Comparison of ENCODE assay signal across 9 cellular contexts in genomic region chr3:158794936-158795518, GRCh38. TPM values are rescaled to one million over a fixed set of nuclear protein-coding genes. Genes with fewer than 3 reads are reported as not detected.
DNase-seq lines count a peak whose midpoint lies in the region; ATAC-seq, FAIRE-seq and TF ChIP-seq lines count a peak whose summit lies in the region.
"Had no signal": no experiment of that assay in that cellular context is flagged by ENCODE, and none has a peak within 500 bp of the region (broad histone marks: within the 10 kb centered on the region; RNA-seq: fewer than 3 reads in every experiment).

No MANE protein-coding gene starts in this region.

- DNase-seq in GM10248 (ENCODE audit: extremely low spot score): no peak
- no peak for DNase-seq in H54 (ENCODE audit: insufficient read length, low spot score)
- peak; percentile 9 for DNase-seq in NCI-H1092 treated with DMSO at 0.1 percent for 48 hours (lab: John Stamatoyannopoulos, UW)
- peak; percentile 9 for DNase-seq in amniotic stem cell (lab: John Stamatoyannopoulos, UW)
- DNase-seq in left lung: no peak
- no peak for DNase-seq in naive thymus-derived CD8-positive, alpha-beta T cell
- no peak for DNase-seq in activated T-cell treated with anti-CD3 and anti-CD28 coated beads, Interleukin-2, amount 50 U/mL, for 1 hour
- DNase-seq in activated T-cell treated with anti-CD3 and anti-CD28 coated beads for 4 hours: no peak

- no peak overlapping the region for H3K27ac ChIP-seq in left lung
- H3K27ac ChIP-seq: skin epidermis had no signal

- intact Hi-C loops in left lung (cut with DNase I): loop anchor here in 1 of 2 donors (10.0 kb wide), 1 partner anchor 120 kb away; the partner anchor contains the start of gene LXN

- no peaks in the 10 kb centered on the region for H3K4me1 ChIP-seq in left lung

- FAIRE-seq in H54 (lab: Jason Lieb, UNC): peak; percentile 92

- peaks cover 0 to 5% of the 10 kb centered on the region in 2 donors for H3K9me3 ChIP-seq in left lung

- POLR2A ChIA-PET in GM10248 (lab: Yijun Ruan, JAX): no interaction called here
- POLR2A ChIA-PET in naive thymus-derived CD8-positive, alpha-beta T cell (lab: Charles Lee): no interaction called here

- TF ChIP-seq CTCF in GM10248 (IDR thresholded peaks at IDR 0.05; ENCODE audit: control extremely low read depth, extremely low read depth, low read depth, missing control alignments) (peak; percentile 56), left lung (IDR thresholded peaks at IDR 0.05) (peak; percentile 45 to 66)

- CTCF ChIA-PET in GM10248 (lab: Yijun Ruan, JAX): interaction anchor here (0.6 to 4.1 kb wide), 21 partner anchors 9 to 465 kb away, joined by 3 to 17 read pairs (median 4); partner anchors contain the start of gene LXN

- no peak overlapping the region for H3K4me3 Mint-ChIP-seq in naive thymus-derived CD8-positive, alpha-beta T cell

- TF ChIP-seq POLR2A in H54 (IDR thresholded peaks at IDR 0.05; ENCODE audit: low read depth, low read length): no peak

- H3K9me3 Mint-ChIP-seq in naive thymus-derived CD8-positive, alpha-beta T cell: peaks cover 0 to 10% (median 0%) of the 10 kb centered on the region in 9 donors

- peak; percentile 67 for ATAC-seq in left lung
- no peak for ATAC-seq in naive thymus-derived CD8-positive, alpha-beta T cell

- H3K36me3 Mint-ChIP-seq in naive thymus-derived CD8-positive, alpha-beta T cell: peaks cover 0 to 8% (median 0%) of the 10 kb centered on the region in 3 donors

- no peak overlapping the region for H3K27ac Mint-ChIP-seq in naive thymus-derived CD8-positive, alpha-beta T cell

- no peak overlapping the region for H3K4me3 ChIP-seq in left lung
- H3K4me3 ChIP-seq: skin epidermis had no signal

- H3K36me3 ChIP-seq in left lung: no peaks in the 10 kb centered on the region

- H3K27me3 Mint-ChIP-seq in naive thymus-derived CD8-positive, alpha-beta T cell: peaks cover 0 to 2% (median 2%) of the 10 kb centered on the region in 5 donors

- peaks cover 0 to 3% of the 10 kb centered on the region in 2 donors for H3K27me3 ChIP-seq in left lung

- peaks cover 2 to 6% (median 4%) of the 10 kb centered on the region in 4 donors for H3K4me1 Mint-ChIP-seq in naive thymus-derived CD8-positive, alpha-beta T cell

RNA-seq across cellular contexts. Expression of gene MFSD1, which starts 6.8 kb away (rescaled TPM):
- total RNA-seq in left lung: 100 to 1,000 TPM in 1 of 2 donors, 10 to 100 TPM in 1; 86.4 to 134 TPM
- 10 to 100 TPM; 28.8 to 30.3 TPM for total RNA-seq in naive thymus-derived CD8-positive, alpha-beta T cell
- polyA plus RNA-seq in naive thymus-derived CD8-positive, alpha-beta T cell: 10 to 100 TPM; 41.0 to 56.0 (median 52.2) TPM

Comparison
In these comparisons a context has a peak if more than half of its experiments do, and no peak if none do; other contexts are left out.
1. DNase-seq: peak in NCI-H1092 treated with DMSO at 0.1 percent for 48 hours (single experiment) and amniotic stem cell (single experiment); none in GM10248 (single experiment), H54 (single experiment), left lung (0 of 2), naive thymus-derived CD8-positive, alpha-beta T cell (0 of 10), activated T-cell treated with anti-CD3 and anti-CD28 coated beads, Interleukin-2, amount 50 U/mL, for 1 hour (single experiment) and activated T-cell treated with anti-CD3 and anti-CD28 coated beads for 4 hours (single experiment).